ENCODE assay signal across 8 cellular contexts in the genomic region with DNA sequence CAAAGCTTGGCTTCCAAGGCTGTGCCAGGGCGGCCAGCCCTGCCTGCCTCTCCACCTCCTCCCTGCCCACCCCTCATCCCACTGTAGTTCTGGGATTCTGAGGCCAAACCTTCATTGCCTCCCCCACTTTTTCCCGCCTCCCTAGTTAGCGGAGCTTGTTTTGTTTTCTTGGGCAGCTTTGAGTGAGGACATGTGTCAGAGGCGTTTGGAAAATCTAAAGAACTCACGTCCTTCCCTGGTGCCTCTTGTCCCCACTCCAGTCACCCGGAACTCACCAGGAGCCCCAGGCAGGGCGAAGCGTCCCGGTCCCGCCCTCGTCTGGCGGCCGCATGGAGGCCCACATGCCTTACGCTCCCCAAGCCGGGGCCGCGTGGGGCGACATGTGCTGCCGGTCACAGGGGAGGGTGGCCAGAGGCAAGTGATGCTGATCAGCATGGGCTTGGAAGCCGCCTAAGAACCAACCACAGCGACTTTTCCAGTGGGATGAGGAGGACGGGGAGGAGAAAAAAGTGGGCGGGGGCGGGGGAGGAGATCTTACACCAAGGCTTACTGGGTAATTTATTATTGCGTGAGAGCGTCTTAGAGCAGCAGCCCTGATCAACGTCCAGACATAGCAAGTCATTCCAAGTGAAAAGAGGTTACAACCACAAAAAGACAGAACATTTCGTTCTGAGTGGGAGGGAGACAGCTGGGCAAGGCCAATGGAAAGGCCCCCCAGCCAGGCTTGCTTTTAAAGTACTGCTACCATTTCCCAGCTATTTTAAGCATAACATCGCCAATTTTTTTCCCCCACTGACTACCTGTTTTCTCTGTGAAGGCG. TPM values are rescaled to one million over a fixed set of nuclear protein-coding genes. Genes with fewer than 3 reads are reported as not detected.
DNase-seq lines count a peak whose midpoint lies in the region; ATAC-seq and TF ChIP-seq lines count a peak whose summit lies in the region.

No MANE protein-coding gene starts in this region.

- H3K27ac ChIP-seq in parathyroid adenoma, result peak overlapping the region; percentile 81

- no peaks in the 10 kb centered on the region for H3K36me3 ChIP-seq in parathyroid adenoma (ENCODE audit: control insufficient read depth, insufficient read depth, low read length)

- H3K4me2 ChIP-seq in parathyroid adenoma (ENCODE audit: low read length), result peak overlapping the region; percentile 69

- H2AFZ ChIP-seq in parathyroid adenoma, result peak overlapping the region; percentile 66

- DNase-seq in DMS53 (lab: John Stamatoyannopoulos, UW) (peak; percentile 87), SIG-M5 treated with dmso at 0.1 percent for 504 hours (lab: John Stamatoyannopoulos, UW; ENCODE audit: unreplicated experiment) (peak; percentile 81), glomerular visceral epithelial cell (ENCODE audit: extremely low spot score) (peak; percentile 90), GM19238 (ENCODE audit: insufficient read length, low spot score) (no peak), middle frontal gyrus (ENCODE audit: extremely low spot score, low spot score) (no peak)
- peak; percentile 54 to 64 for DNase-seq in activated naive CD4-positive, alpha-beta T cell treated with anti-CD3 and anti-CD28 coated beads, Interleukin-2, amount 50 U/mL, for 72 hours (ENCODE audit: low spot score in 2 of 2)

- ATAC-seq in HG02981 (IDR thresholded peaks at IDR 0.05; ENCODE audit: unreplicated experiment), result peak; percentile 25
- peak; percentile 36 to 50 for ATAC-seq in activated naive CD4-positive, alpha-beta T cell treated with anti-CD3 and anti-CD28 coated beads, Interleukin-2, amount 50 U/mL, for 72 hours

- no peak overlapping the region for H3K9ac ChIP-seq in parathyroid adenoma

- H3K36me3 Mint-ChIP-seq in activated naive CD4-positive, alpha-beta T cell treated with anti-CD3 and anti-CD28 coated beads, Interleukin-2, amount 50 U/mL, for 72 hours, result peaks cover 6 to 10% of the 10 kb centered on the region in 2 donors

- H3K27me3 ChIP-seq in parathyroid adenoma (ENCODE audit: control insufficient read depth, insufficient read depth, low read length), result no peaks in the 10 kb centered on the region

- H3K27ac Mint-ChIP-seq in activated naive CD4-positive, alpha-beta T cell treated with anti-CD3 and anti-CD28 coated beads, Interleukin-2, amount 50 U/mL, for 72 hours, result peak overlapping the region; percentile 95 to 99

- no peak for TF ChIP-seq CTCF in parathyroid adenoma (IDR thresholded peaks at IDR 0.05)

- H3K4me1 ChIP-seq in parathyroid adenoma, result no peaks in the 10 kb centered on the region

- no peaks in the 10 kb centered on the region for H3K9me3 Mint-ChIP-seq in activated naive CD4-positive, alpha-beta T cell treated with anti-CD3 and anti-CD28 coated beads, Interleukin-2, amount 50 U/mL, for 72 hours

- H3K4me3 ChIP-seq in parathyroid adenoma (ENCODE audit: low read depth, low read length), result peak overlapping the region; percentile 42

- H3K79me2 ChIP-seq in parathyroid adenoma, result no peaks in the 10 kb centered on the region

- H3K9me3 ChIP-seq in parathyroid adenoma (ENCODE audit: control insufficient read depth, low read length), result no peaks in the 10 kb centered on the region

RNA-seq across cellular contexts. Expression of gene PRPS1, which starts 48.5 kb away (rescaled TPM):
- total RNA-seq in activated naive CD4-positive, alpha-beta T cell treated with anti-CD3 and anti-CD28 coated beads, Interleukin-2, amount 50 U/mL, for 72 hours, result 100 to 1,000 TPM; 107 to 135 TPM

Comparison
In these comparisons a context has a peak if more than half of its experiments do, and no peak if none do; other contexts are left out.
1. DNase-seq: peak in DMS53 (single experiment), SIG-M5 treated with dmso at 0.1 percent for 504 hours (single experiment), activated naive CD4-positive, alpha-beta T cell treated with anti-CD3 and anti-CD28 coated beads, Interleukin-2, amount 50 U/mL, for 72 hours (2 of 2) and glomerular visceral epithelial cell (single experiment); none in GM19238 (single experiment) and middle frontal gyrus (single experiment).